32 cellular contexts compared by ENCODE assay signal in genomic region chr5:153067869-153068268, GRCh38.
"Had no signal": no experiment of that assay in that cellular context is flagged by ENCODE, and none has a peak within 500 bp of the region (broad histone marks: within the 10 kb centered on the region; RNA-seq: fewer than 3 reads in every experiment).

No MANE protein-coding gene starts in this region.

- H3K9me3 ChIP-seq: esophagus muscularis mucosa, gastroesophageal sphincter, heart right ventricle had no signal

- H3K4me1 Mint-ChIP-seq: activated CD4-positive, alpha-beta memory T cell treated with anti-CD3 and anti-CD28 coated beads, Interleukin-2, amount 10 ng/mL, durations not matched to agents 7 days and 5 days; activated CD4-positive, alpha-beta T cell treated with anti-CD3 and anti-CD28 coated beads for 36 hours; activated CD4-positive, alpha-beta T cell treated with anti-CD3 and anti-CD28 coated beads, Interleukin-2, amount 10 ng/mL, durations not matched to agents 24 days and 14 days; central memory CD8-positive, alpha-beta T cell; T-cell had no signal

- H3K36me3 ChIP-seq: brain microvascular endothelial cell, esophagus muscularis mucosa, gastroesophageal sphincter, heart right ventricle, WERI-Rb-1 had no signal

- H3K27ac ChIP-seq: brain microvascular endothelial cell, coronary artery, dorsolateral prefrontal cortex, esophagus muscularis mucosa, foreskin keratinocyte, gastroesophageal sphincter, heart right ventricle, WERI-Rb-1 had no signal

- H3K27me3 Mint-ChIP-seq: activated CD4-positive, alpha-beta memory T cell treated with anti-CD3 and anti-CD28 coated beads, Interleukin-2, amount 10 ng/mL, durations not matched to agents 7 days and 5 days; activated CD4-positive, alpha-beta T cell treated with anti-CD3 and anti-CD28 coated beads for 36 hours; activated CD4-positive, alpha-beta T cell treated with anti-CD3 and anti-CD28 coated beads, Interleukin-2, amount 10 ng/mL, durations not matched to agents 24 days and 14 days; activated naive CD8-positive, alpha-beta T cell; activated T-cell treated with anti-CD3 and anti-CD28 coated beads, Interleukin-2, amount 50 U/mL, for 24 hours; central memory CD8-positive, alpha-beta T cell; dendritic cell treated with granulocyte-macrophage colony-stimulating factor and Interleukin-4, amounts not matched to agents 40 ng/mL and 50 ng/mL, for 4 days; T-cell had no signal

- ATAC-seq: activated CD4-positive, alpha-beta T cell treated with anti-CD3 and anti-CD28 coated beads for 36 hours; activated T-cell treated with anti-CD3 and anti-CD28 coated beads, Interleukin-2, amount 50 U/mL, for 72 hours; foreskin keratinocyte; gastroesophageal sphincter; heart right ventricle; T-cell had no signal

- H3K27ac Mint-ChIP-seq: activated CD4-positive, alpha-beta memory T cell treated with anti-CD3 and anti-CD28 coated beads, Interleukin-2, amount 10 ng/mL, durations not matched to agents 7 days and 5 days; activated CD4-positive, alpha-beta T cell treated with anti-CD3 and anti-CD28 coated beads for 36 hours; activated CD4-positive, alpha-beta T cell treated with anti-CD3 and anti-CD28 coated beads, Interleukin-2, amount 10 ng/mL, durations not matched to agents 24 days and 14 days; activated naive CD8-positive, alpha-beta T cell; activated T-cell treated with anti-CD3 and anti-CD28 coated beads, Interleukin-2, amount 50 U/mL, for 24 hours; activated T-cell treated with anti-CD3 and anti-CD28 coated beads, Interleukin-2, amount 50 U/mL, for 72 hours; dendritic cell treated with granulocyte-macrophage colony-stimulating factor and Interleukin-4, amounts not matched to agents 40 ng/mL and 50 ng/mL, for 4 days; T-cell; T-helper 1 cell treated with Interleukin-12 subunit alpha and Interleukin-12 subunit beta and Interleukin-4 antibody, amounts not matched to agents 30 μg/mL and 1 μg/mL, for 36 hours had no signal

- H3K4me1 ChIP-seq: esophagus muscularis mucosa, foreskin keratinocyte, gastroesophageal sphincter, heart right ventricle had no signal

- FAIRE-seq: astrocyte, bronchial epithelial cell had no signal

- H3K4me3 Mint-ChIP-seq: activated CD4-positive, alpha-beta memory T cell treated with anti-CD3 and anti-CD28 coated beads, Interleukin-2, amount 10 ng/mL, durations not matched to agents 7 days and 5 days; activated CD4-positive, alpha-beta T cell treated with anti-CD3 and anti-CD28 coated beads for 36 hours; activated CD4-positive, alpha-beta T cell treated with anti-CD3 and anti-CD28 coated beads, Interleukin-2, amount 10 ng/mL, durations not matched to agents 24 days and 14 days; activated naive CD8-positive, alpha-beta T cell; activated T-cell treated with anti-CD3 and anti-CD28 coated beads, Interleukin-2, amount 50 U/mL, for 24 hours; activated T-cell treated with anti-CD3 and anti-CD28 coated beads, Interleukin-2, amount 50 U/mL, for 72 hours; central memory CD8-positive, alpha-beta T cell; dendritic cell treated with granulocyte-macrophage colony-stimulating factor and Interleukin-4, amounts not matched to agents 40 ng/mL and 50 ng/mL, for 4 days; T-cell; T-helper 1 cell treated with Interleukin-12 subunit alpha and Interleukin-12 subunit beta and Interleukin-4 antibody, amounts not matched to agents 30 μg/mL and 1 μg/mL, for 36 hours had no signal

- H3K27me3 ChIP-seq: brain microvascular endothelial cell, dorsolateral prefrontal cortex, esophagus muscularis mucosa, foreskin keratinocyte, gastroesophageal sphincter, heart right ventricle had no signal

- H3K9me3 Mint-ChIP-seq: activated CD4-positive, alpha-beta memory T cell treated with anti-CD3 and anti-CD28 coated beads, Interleukin-2, amount 10 ng/mL, durations not matched to agents 7 days and 5 days; activated CD4-positive, alpha-beta T cell treated with anti-CD3 and anti-CD28 coated beads, Interleukin-2, amount 10 ng/mL, durations not matched to agents 24 days and 14 days; T-helper 1 cell treated with Interleukin-12 subunit alpha and Interleukin-12 subunit beta and Interleukin-4 antibody, amounts not matched to agents 30 μg/mL and 1 μg/mL, for 36 hours had no signal

- H3K4me3 ChIP-seq: coronary artery, dorsolateral prefrontal cortex, esophagus muscularis mucosa, gastroesophageal sphincter, heart right ventricle had no signal

- DNase-seq: activated CD4-positive, alpha-beta memory T cell treated with anti-CD3 and anti-CD28 coated beads, Interleukin-2, amount 10 ng/mL, durations not matched to agents 7 days and 5 days; activated CD4-positive, alpha-beta T cell treated with anti-CD3 and anti-CD28 coated beads for 36 hours; activated CD4-positive, alpha-beta T cell treated with anti-CD3 and anti-CD28 coated beads, Interleukin-2, amount 10 ng/mL, durations not matched to agents 24 days and 14 days; activated CD4-positive, CD25-positive, alpha-beta regulatory T cell; activated CD4-positive, CD25-positive, alpha-beta regulatory T cell treated with anti-CD3 and anti-CD28 coated beads, Interleukin-2, amount 50 U/mL, for 72 hours; activated CD8-positive, alpha-beta memory T cell treated with anti-CD3 and anti-CD28 coated beads, Interleukin-2, amount 50 U/mL, for 48 hours; activated gamma-delta T cell; activated naive CD4-positive, alpha-beta T cell; activated naive CD4-positive, alpha-beta T cell treated with anti-CD3 and anti-CD28 coated beads, Interleukin-2, amount 50 U/mL, for 16 hours; activated T-cell treated with anti-CD3 and anti-CD28 coated beads for 4 hours; activated T-cell treated with anti-CD3 and anti-CD28 coated beads, Interleukin-2, amount 50 U/mL, for 24 hours; activated T-cell treated with anti-CD3 and anti-CD28 coated beads, Interleukin-2, amount 50 U/mL, for 72 hours; amniotic stem cell; anterior cingulate cortex; brain microvascular endothelial cell; dorsolateral prefrontal cortex; effector memory CD4-positive, alpha-beta T cell; erythroblast; foreskin keratinocyte; heart right ventricle; T-cell; T1000; WERI-Rb-1 had no signal

- H3K36me3 Mint-ChIP-seq: activated naive CD8-positive, alpha-beta T cell; T-cell had no signal
